18 cellular contexts compared by ENCODE assay signal in the genomic region with DNA sequence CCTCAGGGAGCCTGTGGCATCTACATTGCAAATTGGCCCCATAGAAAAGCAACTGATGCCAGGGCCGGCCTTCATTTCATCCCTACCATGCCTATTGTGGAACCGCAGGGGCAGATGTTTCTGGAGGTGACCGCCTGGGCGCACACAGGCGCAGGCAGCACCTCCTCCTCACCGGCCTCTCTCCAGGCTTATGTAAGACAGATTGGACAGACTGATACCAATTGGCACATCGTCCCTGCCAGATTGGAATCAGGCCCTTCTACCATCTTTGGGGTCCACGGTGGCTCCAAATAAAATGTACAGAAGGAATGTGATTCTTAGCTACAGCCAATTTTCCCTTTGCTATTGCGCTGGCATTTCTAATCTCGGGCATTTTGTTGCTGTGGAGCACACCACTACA.
"Had no signal": no experiment of that assay in that cellular context is flagged by ENCODE, and none has a peak within 500 bp of the region (broad histone marks: within the 10 kb centered on the region; RNA-seq: fewer than 3 reads in every experiment).

No MANE protein-coding gene starts in this region.

- H3K4me3 ChIP-seq: lower lobe of right lung, pancreas, right lobe of liver, suprapubic skin, transverse colon, upper lobe of right lung, uterus had no signal

- H3K36me3 ChIP-seq: lower lobe of right lung, neutrophil, pancreas, right lobe of liver, suprapubic skin, transverse colon, upper lobe of right lung, uterus had no signal

- H3K27ac ChIP-seq: lower lobe of right lung, neutrophil, pancreas, right lobe of liver, suprapubic skin, transverse colon, upper lobe of right lung, uterus had no signal

- H3K4me1 ChIP-seq: lower lobe of right lung, pancreas, right lobe of liver, suprapubic skin, transverse colon, upper lobe of right lung, uterus had no signal

- H3K27ac Mint-ChIP-seq: effector memory CD8-positive, alpha-beta T cell; natural killer cell; stimulated activated naive CD8-positive, alpha-beta T cell treated with anti-CD3 and anti-CD28 coated beads, Interleukin-15, amount 100 ng/mL, for 72 hours had no signal

- ATAC-seq: effector memory CD8-positive, alpha-beta T cell; left ventricle myocardium superior; lower lobe of right lung; natural killer cell; pancreas; right lobe of liver; stimulated activated naive CD8-positive, alpha-beta T cell treated with anti-CD3 and anti-CD28 coated beads, Interleukin-15, amount 100 ng/mL, for 72 hours; upper lobe of right lung had no signal

- H3K36me3 Mint-ChIP-seq: natural killer cell had no signal

- H3K27me3 Mint-ChIP-seq: effector memory CD8-positive, alpha-beta T cell; stimulated activated naive CD8-positive, alpha-beta T cell treated with anti-CD3 and anti-CD28 coated beads, Interleukin-15, amount 100 ng/mL, for 72 hours had no signal

- H3K9me3 ChIP-seq: lower lobe of right lung, neutrophil, pancreas, right lobe of liver, suprapubic skin, transverse colon, upper lobe of right lung, uterus had no signal

- H3K4me3 Mint-ChIP-seq: effector memory CD8-positive, alpha-beta T cell; natural killer cell; stimulated activated naive CD8-positive, alpha-beta T cell treated with anti-CD3 and anti-CD28 coated beads, Interleukin-15, amount 100 ng/mL, for 72 hours had no signal

- DNase-seq: cortex of kidney; effector memory CD8-positive, alpha-beta T cell; left ventricle myocardium superior; lower lobe of right lung; natural killer cell; pancreas; retina; right lobe of liver; small intestine; stimulated activated CD4-positive, alpha-beta T cell treated with anti-CD3 and anti-CD28 coated beads, Interleukin-15, amount 100 ng/mL, for 24 hours; stimulated activated CD4-positive, alpha-beta T cell treated with anti-CD3 and anti-CD28 coated beads, Interleukin-2, amount 100 ng/mL, for 48 hours; stimulated activated naive CD4-positive, alpha-beta T cell; stimulated activated naive CD8-positive, alpha-beta T cell treated with anti-CD3 and anti-CD28 coated beads, Interleukin-15, amount 100 ng/mL, for 72 hours; transverse colon; upper lobe of right lung; uterus had no signal

- H3K4me1 Mint-ChIP-seq: natural killer cell; stimulated activated naive CD8-positive, alpha-beta T cell treated with anti-CD3 and anti-CD28 coated beads, Interleukin-15, amount 100 ng/mL, for 72 hours had no signal

- H3K27me3 ChIP-seq: neutrophil, right lobe of liver, suprapubic skin, transverse colon, upper lobe of right lung, uterus had no signal
